ENCODE assay signal across 1 cellular context in the genomic region with DNA sequence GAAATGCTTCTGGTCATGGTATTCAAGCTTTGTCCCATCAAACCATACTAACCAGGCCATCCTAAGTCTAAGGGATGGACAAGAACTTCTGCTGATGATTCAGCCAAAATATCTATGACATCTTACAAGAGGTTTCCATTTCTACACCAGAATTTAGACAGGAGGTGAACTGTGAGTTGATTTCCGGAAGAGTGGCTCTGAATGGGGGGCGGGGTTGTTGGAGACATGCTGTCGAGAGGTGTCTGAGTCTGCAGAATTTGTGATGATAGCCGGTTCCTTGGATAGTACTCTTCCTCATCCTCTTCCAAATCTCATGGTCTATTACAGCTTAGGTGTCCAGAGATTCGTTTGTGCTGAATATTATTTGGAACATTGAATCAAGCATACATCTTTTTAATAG.
TF ChIP-seq lines count a peak whose summit lies in the region.

No MANE protein-coding gene starts in this region.

TF ChIP-seq in H1, 55 proteins besides CTCF, POLR2A, EP300 and RAD21:
- TF ChIP-seq NANOG (IDR thresholded peaks at IDR 0.05; ENCODE audit: insufficient read depth, low read depth, low read length, poor library complexity, severe bottlenecking) (no peak), RNF2 (IDR thresholded peaks at IDR 0.05; ENCODE audit: borderline replicate concordance, low read depth, low read length, missing control alignments, poor library complexity, severe bottlenecking) (no peak), SP2 (IDR thresholded peaks at IDR 0.05; ENCODE audit: low read length) (no peak), TAF7 (optimal IDR thresholded peaks at IDR 0.05; ENCODE audit: borderline replicate concordance, low read depth, low read length) (no peak), TAF1 (IDR thresholded peaks at IDR 0.05; ENCODE audit: low read depth, low read length) (no peak), JUND (IDR thresholded peaks at IDR 0.05; ENCODE audit: low read length) (no peak), SIRT6 (IDR thresholded peaks at IDR 0.05; ENCODE audit: low read length) (no peak), SIX5 (IDR thresholded peaks at IDR 0.05; ENCODE audit: low read depth, low read length) (no peak), TBP (IDR thresholded peaks at IDR 0.05; ENCODE audit: low read depth, low read length) (no peak), MAFK (IDR thresholded peaks at IDR 0.05; ENCODE audit: low read depth, low read length) (no peak), SAP30 (IDR thresholded peaks at IDR 0.05; ENCODE audit: insufficient read depth, insufficient replicate concordance, low read length) (no peak)
